In the genomic region with DNA sequence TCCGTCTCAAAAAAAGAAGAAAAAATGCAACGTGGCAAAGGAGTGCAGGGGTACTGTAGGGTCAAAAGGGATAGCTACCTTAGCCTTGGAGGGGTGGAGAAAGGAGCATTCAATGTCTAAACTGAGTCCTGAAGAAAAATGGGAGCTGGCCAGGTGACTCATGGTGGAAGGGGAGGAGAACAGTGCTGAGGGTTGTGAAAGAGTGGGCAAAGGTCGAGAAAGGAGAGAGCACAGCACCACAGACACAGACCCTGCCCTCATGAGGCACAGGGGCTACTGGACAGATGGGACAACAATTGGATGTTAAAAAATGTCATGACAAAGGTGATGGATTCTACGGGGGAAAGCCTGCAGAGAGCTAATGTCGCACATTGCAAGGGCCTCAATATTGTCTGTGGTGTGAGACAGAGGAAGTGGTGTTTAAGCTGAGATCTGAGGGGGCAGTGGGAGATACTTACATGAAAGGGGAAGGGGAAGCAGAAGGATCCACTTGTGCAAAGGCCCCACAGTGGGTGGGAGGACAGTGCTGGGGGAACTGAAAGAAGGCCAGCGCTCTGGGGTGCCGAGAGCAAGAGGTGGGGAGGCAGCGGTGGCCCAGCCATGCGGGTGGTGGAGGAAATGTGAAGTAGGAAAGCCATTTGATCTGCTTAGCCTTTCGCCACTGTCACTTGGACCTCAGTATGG, we compare ENCODE assay signal across 13 cellular contexts. TPM values are rescaled to one million over a fixed set of nuclear protein-coding genes. Genes with fewer than 3 reads are reported as not detected.
DNase-seq lines count a peak whose midpoint lies in the region; ATAC-seq, FAIRE-seq and TF ChIP-seq lines count a peak whose summit lies in the region.
"Had no signal": no experiment of that assay in that cellular context is flagged by ENCODE, and none has a peak within 500 bp of the region (broad histone marks: within the 10 kb centered on the region; RNA-seq: fewer than 3 reads in every experiment).

No MANE protein-coding gene starts in this region.

- H3K27me3 ChIP-seq in PC-3 (ENCODE audit: low read length) = peaks cover 16% of the 10 kb centered on the region; the same call in 1 of the 2 replicates

- H3K4me3 ChIP-seq in PC-3 (ENCODE audit: low read length) = no peak overlapping the region

- H3K27ac Mint-ChIP-seq in natural killer cell = no peak overlapping the region
- no peak overlapping the region for H3K27ac Mint-ChIP-seq in activated T-cell treated with anti-CD3 and anti-CD28 coated beads, Interleukin-2, amount 50 U/mL, for 72 hours
- H3K27ac Mint-ChIP-seq: activated naive CD8-positive, alpha-beta T cell treated with anti-CD3 and anti-CD28 coated beads for 36 hours had no signal

- no peaks in the 10 kb centered on the region for H3K79me2 ChIP-seq in PC-3 (ENCODE audit: low read length)

- H3K36me3 Mint-ChIP-seq in natural killer cell = no peaks in the 10 kb centered on the region
- H3K36me3 Mint-ChIP-seq in activated T-cell treated with anti-CD3 and anti-CD28 coated beads, Interleukin-2, amount 50 U/mL, for 72 hours (ENCODE audit: insufficient read depth in 2 of 2) = no peaks in the 10 kb centered on the region
- H3K36me3 Mint-ChIP-seq: activated naive CD8-positive, alpha-beta T cell treated with anti-CD3 and anti-CD28 coated beads for 36 hours had no signal

- no peak for TF ChIP-seq POLR2A in GM12891 (IDR thresholded peaks at IDR 0.05; ENCODE audit: low read depth, low read length)

- TF ChIP-seq CTCF in natural killer cell (IDR thresholded peaks at IDR 0.05) (no peak), PC-3 (conservative IDR thresholded peaks at IDR 0.05; ENCODE audit: low read depth, low read length) (no peak)

- CTCF ChIA-PET in PC-3 (lab: Charles Lee) = no interaction called here

- H3K9ac ChIP-seq in PC-3 (ENCODE audit: low read length) = no peak overlapping the region

- no peak overlapping the region for H3K4me3 Mint-ChIP-seq in natural killer cell
- H3K4me3 Mint-ChIP-seq in activated T-cell treated with anti-CD3 and anti-CD28 coated beads, Interleukin-2, amount 50 U/mL, for 72 hours = no peak overlapping the region
- H3K4me3 Mint-ChIP-seq: activated naive CD8-positive, alpha-beta T cell treated with anti-CD3 and anti-CD28 coated beads for 36 hours had no signal

- H3K9me2 ChIP-seq in PC-3 (replicated peaks; ENCODE audit: low read length) = no peaks in the 10 kb centered on the region

- H3K9me3 ChIP-seq in PC-3 (ENCODE audit: low read length) = no peaks in the 10 kb centered on the region

- POLR2A ChIA-PET in PC-3 (lab: Charles Lee; ENCODE audit: unreplicated experiment) = no interaction called here

- no TSS peak for BruUV-seq in PC-3 (replicated peaks; lab: Mats Ljungman, UMichigan)

- DNase-seq in GM12891 (ENCODE audit: insufficient read length, low spot score) (no peak), amygdala (lab: John Stamatoyannopoulos, UW) (peak in 33 of 56 donors; percentile 2 to 60 (median 13)), natural killer cell (no peak), A172 (ENCODE audit: low spot score) (no peak), PC-3 (no peak)
- no peak for DNase-seq in activated T-cell treated with anti-CD3 and anti-CD28 coated beads, Interleukin-2, amount 50 U/mL, for 72 hours
- DNase-seq: activated CD4-positive, alpha-beta T cell treated with anti-CD3 and anti-CD28 coated beads for 1 hour; activated naive CD8-positive, alpha-beta T cell treated with anti-CD3 and anti-CD28 coated beads for 36 hours; effector memory CD4-positive, alpha-beta T cell had no signal

- no peaks in the 10 kb centered on the region for H4K20me1 ChIP-seq in PC-3 (ENCODE audit: low read length)

- peaks cover 0 to 9% of the 10 kb centered on the region in 2 donors for H3K4me1 Mint-ChIP-seq in natural killer cell
- H3K4me1 Mint-ChIP-seq in activated T-cell treated with anti-CD3 and anti-CD28 coated beads, Interleukin-2, amount 50 U/mL, for 72 hours (ENCODE audit: low read depth) = peaks cover 12% of the 10 kb centered on the region

- no peak overlapping the region for H3K4me2 ChIP-seq in PC-3 (ENCODE audit: low read length)

- H3K27ac ChIP-seq in PC-3 (ENCODE audit: low read length) = no peak overlapping the region

- H3K4me1 ChIP-seq in PC-3 (ENCODE audit: insufficient read depth, low read length) = peaks cover 5% of the 10 kb centered on the region; the same call in 1 of the 2 replicates

- peak; percentile 82 for FAIRE-seq in GM12891 (lab: Jason Lieb, UNC)
- FAIRE-seq: H54, RCC 7860 had no signal

- H2AFZ ChIP-seq in PC-3 (ENCODE audit: low read length) = no peak overlapping the region

- no peaks in the 10 kb centered on the region for H3K36me3 ChIP-seq in PC-3 (ENCODE audit: low read depth, low read length)

- intact Hi-C loops in natural killer cell (cut with micrococcal nuclease) = no loop called here
- intact Hi-C loops in PC-3 (cut with micrococcal nuclease) = no loop called here

- no peaks in the 10 kb centered on the region for H3F3A ChIP-seq in PC-3 (ENCODE audit: low read length, unreplicated experiment)

- no peaks in the 10 kb centered on the region for H3K9me3 Mint-ChIP-seq in natural killer cell
- no peaks in the 10 kb centered on the region for H3K9me3 Mint-ChIP-seq in activated T-cell treated with anti-CD3 and anti-CD28 coated beads, Interleukin-2, amount 50 U/mL, for 72 hours
- H3K9me3 Mint-ChIP-seq: activated naive CD8-positive, alpha-beta T cell treated with anti-CD3 and anti-CD28 coated beads for 36 hours had no signal

- peaks cover 0 to 17% of the 10 kb centered on the region in 2 donors for H3K27me3 Mint-ChIP-seq in natural killer cell (ENCODE audit: low read depth in 2 of 2)
- peaks cover 16% of the 10 kb centered on the region for H3K27me3 Mint-ChIP-seq in activated T-cell treated with anti-CD3 and anti-CD28 coated beads, Interleukin-2, amount 50 U/mL, for 72 hours (ENCODE audit: low read depth)

- ATAC-seq in HG03175 (IDR thresholded peaks at IDR 0.05; ENCODE audit: unreplicated experiment) = peak; percentile 54
- ATAC-seq in natural killer cell = peak in 2 of 3 donors; percentile 22
- ATAC-seq in GM21717 (IDR thresholded peaks at IDR 0.05; ENCODE audit: unreplicated experiment) = no peak
- ATAC-seq in PC-3 = no peak
- no peak for ATAC-seq in activated T-cell treated with anti-CD3 and anti-CD28 coated beads, Interleukin-2, amount 50 U/mL, for 72 hours (replicated peaks in 1 of 2)

TF ChIP-seq in GM12891, 5 proteins besides CTCF, POLR2A, EP300 and RAD21:
- TF ChIP-seq POU2F2 (IDR thresholded peaks at IDR 0.05; ENCODE audit: low read depth, low read length) (no peak; the same call in 1 of the 2 replicates), SPI1 (IDR thresholded peaks at IDR 0.05; ENCODE audit: low read depth, low read length) (peak; percentile 88)

RNA-seq across cellular contexts. Expression of a gene that starts 42.9 kb away (rescaled TPM):
- polyA plus RNA-seq in GM12891 (2012; ENCODE audit: low read depth, missing spikeins) = not detected
- total RNA-seq in natural killer cell (not detected), PC-3 (2014; rRNA removed) (not detected in 2 replicates)
- not detected in 2 replicates for total RNA-seq in A172 (2014; rRNA removed; shearing (Covaris generic))
- not detected for total RNA-seq in activated T-cell treated with anti-CD3 and anti-CD28 coated beads, Interleukin-2, amount 50 U/mL, for 72 hours
- total RNA-seq: activated naive CD8-positive, alpha-beta T cell treated with anti-CD3 and anti-CD28 coated beads for 36 hours had no signal

Comparison
In these comparisons a context has a peak if more than half of its experiments do, and no peak if none do; other contexts are left out.
1. DNase-seq: peak in amygdala (33 of 56); none in GM12891 (single experiment), natural killer cell (single experiment), A172 (single experiment), PC-3 (single experiment) and activated T-cell treated with anti-CD3 and anti-CD28 coated beads, Interleukin-2, amount 50 U/mL, for 72 hours (0 of 2).
2. ATAC-seq: peak in HG03175 (single experiment) and natural killer cell (2 of 3); none in GM21717 (single experiment), PC-3 (single experiment) and activated T-cell treated with anti-CD3 and anti-CD28 coated beads, Interleukin-2, amount 50 U/mL, for 72 hours (0 of 2).